ENCODE assay signal across 5 cellular contexts in genomic region chr3:195630086-195630917, GRCh38. TPM values are rescaled to one million over a fixed set of nuclear protein-coding genes. Genes with fewer than 3 reads are reported as not detected.
"Had no signal": no experiment of that assay in that cellular context is flagged by ENCODE, and none has a peak within 500 bp of the region (broad histone marks: within the 10 kb centered on the region; RNA-seq: fewer than 3 reads in every experiment).

No MANE protein-coding gene starts in this region.

RNA-seq across cellular contexts. Expression of gene APOD, which starts 46.6 kb away (rescaled TPM):
- total RNA-seq: activated CD4-positive, alpha-beta T cell treated with anti-CD3 and anti-CD28 coated beads, Interleukin-2, amount 10 ng/mL, durations not matched to agents 7 days and 5 days; activated CD8-positive, alpha-beta memory T cell treated with anti-CD3 and anti-CD28 coated beads for 36 hours; astrocyte; endodermal cell; epithelial cell of proximal tubule had no signal
